Comparison of ENCODE assay signal across 9 cellular contexts in genomic region chr1:227955808-227956207, GRCh38. TPM values are rescaled to one million over a fixed set of nuclear protein-coding genes. Genes with fewer than 3 reads are reported as not detected.
"Had no signal": no experiment of that assay in that cellular context is flagged by ENCODE, and none has a peak within 500 bp of the region (broad histone marks: within the 10 kb centered on the region; RNA-seq: fewer than 3 reads in every experiment).

No MANE protein-coding gene starts in this region.

- H3K4me3 ChIP-seq: K562 had no signal

- DNase-seq: IMR-90, KBM-7, KG1 had no signal

- H3K27ac ChIP-seq: HL-60 had no signal

- FAIRE-seq: HepG2, HTR-8/SVneo, K562 had no signal

RNA-seq across cellular contexts. Expression of gene WNT9A, which starts 8.1 kb away (rescaled TPM):
- total RNA-seq: HT-29 had no signal

RNA-seq across cellular contexts. Expression of gene WNT3A, which starts 51.0 kb away (rescaled TPM):
- total RNA-seq: HepG2, HT-29, HT1080, IMR-90, K562 had no signal
